In the genomic region with DNA sequence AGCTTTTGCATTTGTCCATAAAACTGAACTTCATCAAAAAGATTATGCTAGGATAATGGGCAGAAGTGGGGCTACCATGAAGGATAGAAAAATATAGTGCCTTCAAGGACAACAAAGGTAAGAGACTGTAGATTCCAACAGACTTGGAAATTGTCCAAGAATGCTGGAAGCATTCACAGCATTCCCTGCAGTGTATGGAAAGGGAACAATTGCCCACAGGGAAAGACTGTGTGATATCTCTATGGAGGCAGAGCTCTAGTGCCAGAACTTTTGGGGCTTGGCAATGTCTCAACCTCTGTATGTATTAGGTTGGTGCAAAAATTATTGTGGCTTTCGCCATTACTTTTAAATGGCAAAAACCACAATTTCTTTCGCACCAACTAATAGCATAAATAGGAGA, we compare ENCODE assay signal across 17 cellular contexts.
DNase-seq lines count a peak whose midpoint lies in the region; FAIRE-seq and TF ChIP-seq lines count a peak whose summit lies in the region.
"Had no signal": no experiment of that assay in that cellular context is flagged by ENCODE, and none has a peak within 500 bp of the region (broad histone marks: within the 10 kb centered on the region; RNA-seq: fewer than 3 reads in every experiment).

No MANE protein-coding gene starts in this region.

- H3K9ac ChIP-seq in Karpas-422 (ENCODE audit: low read length) (no peak overlapping the region), astrocyte (ENCODE audit: low read length) (no peak overlapping the region)

- H3K27me3 Mint-ChIP-seq in astrocyte (ENCODE audit: low read depth, unreplicated experiment) (no peaks in the 10 kb centered on the region), osteocyte (ENCODE audit: unreplicated experiment) (no peaks in the 10 kb centered on the region)

- no peak overlapping the region for H3K4me3 ChIP-seq in Karpas-422 (ENCODE audit: low read length)
- H3K4me3 ChIP-seq in astrocyte (ENCODE audit: insufficient read depth, low read depth, low read length), result no peak overlapping the region

- TF ChIP-seq CTCF in astrocyte (IDR thresholded peaks at IDR 0.05; ENCODE audit: insufficient read depth, low read depth, low read length) (no peak), osteocyte (IDR thresholded peaks at IDR 0.05) (no peak)

- DNase-seq in NCI-H2171 (lab: John Stamatoyannopoulos, UW), result peak; percentile 16
- no peak for DNase-seq in NCI-H2171 treated with DMSO at 0.1 percent for 48 hours (lab: John Stamatoyannopoulos, UW)
- no peak for DNase-seq in Karpas-422
- DNase-seq in astrocyte (ENCODE audit: low read depth), result peak; percentile 8
- DNase-seq in osteocyte (ENCODE audit: extremely low spot score, unreplicated experiment), result no peak
- no peak for DNase-seq in NCI-H2107 (lab: John Stamatoyannopoulos, UW)
- DNase-seq in HTR-8/SVneo (ENCODE audit: insufficient read length, low spot score), result no peak
- no peak for DNase-seq in ureter (ENCODE audit: low spot score)
- DNase-seq: Caco-2, H9, IMR-90, NCI-H146, NCI-H2081 treated with DMSO at 0.1 percent for 48 hours, NCI-H510A treated with DMSO at 0.1 percent for 48 hours, Right ventricle myocardium superior had no signal

- no peaks in the 10 kb centered on the region for H3K9me2 ChIP-seq in Karpas-422 (replicated peaks; ENCODE audit: insufficient read depth, low read length)

- no peaks in the 10 kb centered on the region for H3K27me3 ChIP-seq in Karpas-422 (ENCODE audit: low read length)
- no peaks in the 10 kb centered on the region for H3K27me3 ChIP-seq in astrocyte (ENCODE audit: insufficient read depth, low read length)

- H4K20me1 ChIP-seq in Karpas-422 (ENCODE audit: insufficient read depth, low read depth, low read length), result no peaks in the 10 kb centered on the region
- H4K20me1 ChIP-seq in astrocyte (ENCODE audit: insufficient read depth, low read length), result no peaks in the 10 kb centered on the region

- H3K36me3 Mint-ChIP-seq in astrocyte (ENCODE audit: low read depth, unreplicated experiment) (no peaks in the 10 kb centered on the region), osteocyte (ENCODE audit: unreplicated experiment) (no peaks in the 10 kb centered on the region)

- FAIRE-seq in astrocyte (lab: Jason Lieb, UNC) (no peak), HTR-8/SVneo (lab: Jason Lieb, UNC) (no peak)

- H3K27ac Mint-ChIP-seq in astrocyte (ENCODE audit: unreplicated experiment) (no peak overlapping the region), osteocyte (ENCODE audit: unreplicated experiment) (peak overlapping the region; percentile 6)
- H3K27ac Mint-ChIP-seq: H9; T-helper 1 cell treated with Interleukin-12 subunit alpha and Interleukin-12 subunit beta and Interleukin-4 antibody, amounts not matched to agents 30 μg/mL and 1 μg/mL, for 36 hours had no signal

- no peaks in the 10 kb centered on the region for H3K36me3 ChIP-seq in Karpas-422 (ENCODE audit: insufficient read depth, low read length)
- H3K36me3 ChIP-seq in astrocyte (ENCODE audit: insufficient read depth, low read length), result no peaks in the 10 kb centered on the region

- H3K4me2 ChIP-seq in Karpas-422 (ENCODE audit: low read depth, low read length, poor library complexity, severe bottlenecking) (no peak overlapping the region), astrocyte (ENCODE audit: low read length) (no peak overlapping the region)

- H3K4me1 Mint-ChIP-seq in astrocyte (ENCODE audit: low read depth, unreplicated experiment) (peaks cover 4% of the 10 kb centered on the region), osteocyte (ENCODE audit: unreplicated experiment) (peaks cover 43% of the 10 kb centered on the region)

- H3K4me3 Mint-ChIP-seq in astrocyte (ENCODE audit: unreplicated experiment), result no peak overlapping the region
- no peak overlapping the region for H3K4me3 Mint-ChIP-seq in osteocyte (ENCODE audit: unreplicated experiment)
- H3K4me3 Mint-ChIP-seq: H9; T-helper 1 cell treated with Interleukin-12 subunit alpha and Interleukin-12 subunit beta and Interleukin-4 antibody, amounts not matched to agents 30 μg/mL and 1 μg/mL, for 36 hours had no signal

- H3K79me2 ChIP-seq in Karpas-422 (ENCODE audit: low read length), result no peaks in the 10 kb centered on the region
- H3K79me2 ChIP-seq in astrocyte (ENCODE audit: insufficient read depth, low read length), result no peaks in the 10 kb centered on the region

- H2AFZ ChIP-seq in Karpas-422 (ENCODE audit: low read length), result peak overlapping the region; percentile 29; the same call in 1 of the 2 replicates
- no peak overlapping the region for H2AFZ ChIP-seq in astrocyte (ENCODE audit: low read depth, low read length)

- H3K9me3 ChIP-seq in Karpas-422 (ENCODE audit: low read length) (no peaks in the 10 kb centered on the region), astrocyte (ENCODE audit: insufficient read depth, low read depth, low read length) (no peaks in the 10 kb centered on the region)
- H3K9me3 ChIP-seq: Caco-2 had no signal

- no peaks in the 10 kb centered on the region for H3K4me1 ChIP-seq in Karpas-422 (ENCODE audit: low read length)
- peaks cover 2% of the 10 kb centered on the region for H3K4me1 ChIP-seq in astrocyte (ENCODE audit: insufficient read depth, low read length)
- H3K4me1 ChIP-seq: Caco-2 had no signal

- H3K27ac ChIP-seq in Karpas-422 (ENCODE audit: low read length), result no peak overlapping the region
- no peak overlapping the region for H3K27ac ChIP-seq in astrocyte (ENCODE audit: low read depth, low read length)
- H3K27ac ChIP-seq: C4-2B had no signal

- no peaks in the 10 kb centered on the region for H3K9me3 Mint-ChIP-seq in astrocyte (ENCODE audit: unreplicated experiment)
- H3K9me3 Mint-ChIP-seq in osteocyte (ENCODE audit: unreplicated experiment), result no peaks in the 10 kb centered on the region
- H3K9me3 Mint-ChIP-seq: H9 had no signal

Comparison
In these comparisons a context has a peak if more than half of its experiments do, and no peak if none do; other contexts are left out.
1. DNase-seq: peak in NCI-H2171 (single experiment) and astrocyte (single experiment); none in NCI-H2171 treated with DMSO at 0.1 percent for 48 hours (single experiment), Karpas-422 (single experiment), osteocyte (single experiment), NCI-H2107 (single experiment), HTR-8/SVneo (single experiment) and ureter (single experiment).